ENCODE assay signal across 23 cellular contexts in the genomic region with DNA sequence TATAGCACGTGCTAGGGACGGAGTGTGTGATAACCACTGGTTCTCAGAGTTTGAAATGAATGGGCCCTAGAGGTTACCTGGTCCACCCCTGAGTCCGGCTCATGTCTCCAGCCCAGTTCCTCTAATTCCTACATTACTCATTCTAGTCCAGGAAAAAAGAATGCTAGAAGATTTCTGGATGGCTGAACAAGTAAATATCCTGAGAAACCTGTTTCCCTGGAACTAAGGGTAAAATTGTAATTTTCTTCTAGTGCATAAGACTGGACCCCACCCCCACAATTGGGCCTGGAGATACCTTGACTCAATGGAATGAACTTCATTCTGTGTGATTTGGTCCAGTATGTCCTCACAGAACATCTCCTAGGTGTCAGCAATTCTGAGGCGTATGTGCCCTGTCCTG.
DNase-seq lines count a peak whose midpoint lies in the region; ATAC-seq and TF ChIP-seq lines count a peak whose summit lies in the region.
"Had no signal": no experiment of that assay in that cellular context is flagged by ENCODE, and none has a peak within 500 bp of the region (broad histone marks: within the 10 kb centered on the region; RNA-seq: fewer than 3 reads in every experiment).

No MANE protein-coding gene starts in this region.

- H4K12ac ChIP-seq in trophoblast cell (ENCODE audit: low read depth, low read length), result no peak overlapping the region

- no peak overlapping the region for H2BK12ac ChIP-seq in trophoblast cell (ENCODE audit: low read length)

- H2AFZ ChIP-seq in PC-3 (ENCODE audit: low read length) (no peak overlapping the region), trophoblast cell (ENCODE audit: insufficient read depth, low read length, poor library complexity) (no peak overlapping the region)

- no peak overlapping the region for H4K91ac ChIP-seq in trophoblast cell (ENCODE audit: low read depth, low read length)

- H3K4me3 ChIP-seq in PC-3 (ENCODE audit: low read length) (no peak overlapping the region), trophoblast cell (ENCODE audit: low read depth, low read length) (no peak overlapping the region)
- H3K4me3 ChIP-seq: A549; BLaER1 treated with 17β-estradiol and CSF1 and Interleukin-3, amounts not matched to agents 10 nM and 100 nM; GM12878 had no signal

- POLR2A ChIA-PET in PC-3 (lab: Charles Lee; ENCODE audit: unreplicated experiment), result interaction anchor here (0.6 kb wide), 1 partner anchor 274 kb away, joined by 3 read pairs; no protein-coding TSS in a partner anchor

- H3K4me2 ChIP-seq in PC-3 (ENCODE audit: low read length) (no peak overlapping the region), trophoblast cell (ENCODE audit: low read length) (no peak overlapping the region)
- H3K4me2 ChIP-seq: A549; BLaER1 treated with 17β-estradiol and CSF1 and Interleukin-3, amounts not matched to agents 10 nM and 100 nM had no signal

- no peaks in the 10 kb centered on the region for H3K79me1 ChIP-seq in trophoblast cell (ENCODE audit: low read length)

- no peak overlapping the region for H3K14ac ChIP-seq in trophoblast cell (ENCODE audit: low read length)

- H3K9me3 ChIP-seq in PC-3 (ENCODE audit: low read length) (no peaks in the 10 kb centered on the region), trophoblast cell (ENCODE audit: insufficient read depth, low read depth, low read length) (peaks cover 5% of the 10 kb centered on the region)
- H3K9me3 ChIP-seq: A549; BLaER1 treated with 17β-estradiol and CSF1 and Interleukin-3, amounts not matched to agents 10 nM and 100 nM had no signal

- no peak overlapping the region for H3K18ac ChIP-seq in trophoblast cell (ENCODE audit: low read length)

- no peak overlapping the region for H3K27ac ChIP-seq in PC-3 (ENCODE audit: low read length)
- no peak overlapping the region for H3K27ac ChIP-seq in trophoblast cell (ENCODE audit: low read depth, low read length)
- H3K27ac ChIP-seq: 22Rv1; A549; BLaER1 treated with 17β-estradiol and CSF1 and Interleukin-3, amounts not matched to agents 10 nM and 100 nM; C4-2B had no signal

- no TSS peak for BruUV-seq in PC-3 (replicated peaks; lab: Mats Ljungman, UMichigan)

- CTCF ChIA-PET in PC-3 (lab: Charles Lee), result no interaction called here

- TF ChIP-seq CTCF in PC-3 (conservative IDR thresholded peaks at IDR 0.05; ENCODE audit: low read depth, low read length), result no peak

- H3K9ac ChIP-seq in PC-3 (ENCODE audit: low read length) (no peak overlapping the region), trophoblast cell (ENCODE audit: low read length) (no peak overlapping the region)
- H3K9ac ChIP-seq: BLaER1 treated with 17β-estradiol and CSF1 and Interleukin-3, amounts not matched to agents 10 nM and 100 nM had no signal

- ATAC-seq in PC-3, result no peak; the same call in 1 of the 2 replicates
- ATAC-seq in HG02852 (IDR thresholded peaks at IDR 0.05; ENCODE audit: unreplicated experiment), result no peak
- ATAC-seq: A549, GM12878 had no signal

- H3K23ac ChIP-seq in trophoblast cell (ENCODE audit: low read length), result no peak overlapping the region

- intact Hi-C loops in PC-3 (cut with micrococcal nuclease), result loop anchor here (10.0 kb wide), 1 partner anchor 206 kb away; a partner anchor contains a TSS

- no peak overlapping the region for H2AK5ac ChIP-seq in trophoblast cell (ENCODE audit: low read length)

- H4K20me1 ChIP-seq in PC-3 (ENCODE audit: low read length), result no peaks in the 10 kb centered on the region
- H4K20me1 ChIP-seq: BLaER1 treated with 17β-estradiol and CSF1 and Interleukin-3, amounts not matched to agents 10 nM and 100 nM had no signal

- H2BK5ac ChIP-seq in trophoblast cell (ENCODE audit: low read depth, low read length, poor library complexity), result no peak overlapping the region

- H3K4me1 ChIP-seq in PC-3 (ENCODE audit: insufficient read depth, low read length), result peaks cover 12% of the 10 kb centered on the region
- H3K4me1 ChIP-seq in trophoblast cell (ENCODE audit: control insufficient read depth in 1 of 2, insufficient read depth in 2 of 2, low read length in 2 of 2), result no peaks in the 10 kb centered on the region
- H3K4me1 ChIP-seq: A549; BLaER1 treated with 17β-estradiol and CSF1 and Interleukin-3, amounts not matched to agents 10 nM and 100 nM had no signal

- H4K8ac ChIP-seq in trophoblast cell (ENCODE audit: low read depth, low read length), result no peak overlapping the region

- no peak overlapping the region for H2BK120ac ChIP-seq in trophoblast cell (ENCODE audit: insufficient read depth, low read length, poor library complexity)

- no peaks in the 10 kb centered on the region for H3K36me3 ChIP-seq in PC-3 (ENCODE audit: low read depth, low read length)
- H3K36me3 ChIP-seq in trophoblast cell (ENCODE audit: control insufficient read depth in 1 of 2, insufficient read depth in 2 of 2, low read length in 2 of 2), result no peaks in the 10 kb centered on the region
- H3K36me3 ChIP-seq: BLaER1 treated with 17β-estradiol and CSF1 and Interleukin-3, amounts not matched to agents 10 nM and 100 nM had no signal

- H3K79me2 ChIP-seq in PC-3 (ENCODE audit: low read length) (no peaks in the 10 kb centered on the region), trophoblast cell (ENCODE audit: control insufficient read depth, insufficient read depth, low read length, poor library complexity) (no peaks in the 10 kb centered on the region)

- H3K4ac ChIP-seq in trophoblast cell (ENCODE audit: low read depth, low read length), result no peak overlapping the region

- peak; percentile 56 for DNase-seq in PC-3
- peak; percentile 53 for DNase-seq in left kidney (ENCODE audit: low read depth, low spot score)
- peak; percentile 68 to 83 for DNase-seq in trophoblast cell
- DNase-seq in CD1c-positive myeloid dendritic cell (ENCODE audit: extremely low spot score), result no peak
- no peak for DNase-seq in NCI-H2171 (lab: John Stamatoyannopoulos, UW)
- DNase-seq: AML-193; CD4-positive, alpha-beta memory T cell; CD4-positive, CD25-positive, alpha-beta regulatory T cell; CD8-positive, alpha-beta memory T cell; COR-L47; DMS 273 treated with DMSO at 0.1 percent for 48 hours; DMS153; DMS53; DMS79; DND-41; EL; GDM1 had no signal

- no peaks in the 10 kb centered on the region for H3F3A ChIP-seq in PC-3 (ENCODE audit: low read length, unreplicated experiment)

- no peaks in the 10 kb centered on the region for H3K27me3 ChIP-seq in PC-3 (ENCODE audit: low read length)
- no peaks in the 10 kb centered on the region for H3K27me3 ChIP-seq in trophoblast cell (ENCODE audit: insufficient read depth, low read length)
- H3K27me3 ChIP-seq: BLaER1 treated with 17β-estradiol and CSF1 and Interleukin-3, amounts not matched to agents 10 nM and 100 nM had no signal

- no CpG with 5 or more reads among the region's 4 CpGs for WGBS in trophoblast cell (ENCODE audit: extremely low coverage, insufficient coverage, insufficient read length)

- no peaks in the 10 kb centered on the region for H3K9me2 ChIP-seq in PC-3 (replicated peaks; ENCODE audit: low read length)

Comparison
In these comparisons a context has a peak if more than half of its experiments do, and no peak if none do; other contexts are left out.
1. DNase-seq: peak in PC-3 (single experiment), left kidney (single experiment) and trophoblast cell (2 of 2); none in CD1c-positive myeloid dendritic cell (single experiment) and NCI-H2171 (single experiment).